Comparison of ENCODE assay signal across 19 cellular contexts in genomic region chr12:40827923-40828592, GRCh38.
DNase-seq lines count a peak whose midpoint lies in the region; ATAC-seq, FAIRE-seq and TF ChIP-seq lines count a peak whose summit lies in the region.
"Had no signal": no experiment of that assay in that cellular context is flagged by ENCODE, and none has a peak within 500 bp of the region (broad histone marks: within the 10 kb centered on the region; RNA-seq: fewer than 3 reads in every experiment).

No MANE protein-coding gene starts in this region.

- no peaks in the 10 kb centered on the region for H3K79me2 ChIP-seq in GM12878 (ENCODE audit: control insufficient read depth, insufficient read depth, low read length)
- H3K79me2 ChIP-seq: parathyroid adenoma had no signal

- no TSS peak for BruUV-seq in GM12878 (replicated peaks; lab: Mats Ljungman, UMichigan)

- WGBS in GM12878 (ENCODE audit: insufficient coverage, insufficient replicate concordance, low lambda C conversion rate, missing lambda C conversion rate), result 37% methylated on average over 12 of the region's 12 CpGs
- WGBS in aorta, 2 donors, result 35 to 43% methylated on average over 12 of the region's 12 CpGs

- H2AFZ ChIP-seq in GM12878 (ENCODE audit: control insufficient read depth, low read depth, low read length), result no peak overlapping the region
- H2AFZ ChIP-seq: parathyroid adenoma had no signal

- no peak for ATAC-seq in GM12878
- no peak for ATAC-seq in aorta (ENCODE audit: low FRiP score)
- no peak for ATAC-seq in activated T-cell treated with anti-CD3 and anti-CD28 coated beads, Interleukin-2, amount 50 U/mL, for 72 hours (replicated peaks in 1 of 2)
- ATAC-seq: left lobe of liver had no signal

- peaks cover 0 to 2% of the 10 kb centered on the region in 2 donors for H3K9me3 Mint-ChIP-seq in activated T-cell treated with anti-CD3 and anti-CD28 coated beads, Interleukin-2, amount 50 U/mL, for 72 hours

- TF ChIP-seq RAD21 in GM12878 (IDR thresholded peaks at IDR 0.05; ENCODE audit: insufficient read depth, low read depth, low read length), result no peak

- CTCF ChIA-PET in GM12878 (lab: Yijun Ruan, JAX), result no interaction called here

- H3K36me3 ChIP-seq in GM12878 (ENCODE audit: control insufficient read depth in 2 of 2, insufficient read depth in 2 of 2, low read length in 1 of 2), result no peaks in the 10 kb centered on the region
- H3K36me3 ChIP-seq in aorta (ENCODE audit: control insufficient read depth in 1 of 2, insufficient read depth in 2 of 2, low read length in 1 of 2), result no peaks in the 10 kb centered on the region
- H3K36me3 ChIP-seq: ascending aorta had no signal

- POLR2A ChIA-PET in GM12878 (lab: Charles Lee), result no interaction called here

- H3K4me2 ChIP-seq in GM12878 (ENCODE audit: control insufficient read depth, insufficient read depth), result no peak overlapping the region

- no peak for TF ChIP-seq EP300 in GM12878 (IDR thresholded peaks at IDR 0.05; ENCODE audit: borderline replicate concordance in 1 of 2, control insufficient read depth in 1 of 2, low read depth in 2 of 2, low read length in 2 of 2)

- no peaks in the 10 kb centered on the region for H4K20me1 ChIP-seq in GM12878 (ENCODE audit: control insufficient read depth, insufficient read depth)

- H3K4me3 ChIP-seq in GM12878 (no peak overlapping the region), aorta (ENCODE audit: low read length in 2 of 2) (no peak overlapping the region)
- H3K4me3 ChIP-seq: ascending aorta had no signal

- H3K9ac ChIP-seq in GM12878 (ENCODE audit: control insufficient read depth, insufficient read depth, low read length), result no peak overlapping the region
- H3K9ac ChIP-seq: parathyroid adenoma had no signal

- H3K27me3 Mint-ChIP-seq in activated T-cell treated with anti-CD3 and anti-CD28 coated beads, Interleukin-2, amount 50 U/mL, for 72 hours (ENCODE audit: low read depth), result no peaks in the 10 kb centered on the region

- H3K27me3 ChIP-seq in GM12878 (replicated peaks in 1 of 2; ENCODE audit: control insufficient read depth in 2 of 2, insufficient read depth in 2 of 2, low read length in 1 of 2) (no peaks in the 10 kb centered on the region), aorta (ENCODE audit: control insufficient read depth in 1 of 2, insufficient read depth in 2 of 2, low read length in 1 of 2) (no peaks in the 10 kb centered on the region)
- H3K27me3 ChIP-seq: ascending aorta had no signal

- RAD21 ChIA-PET in GM12878 (lab: Charles Lee; ENCODE audit: unreplicated experiment), result no interaction called here

- H3K4me3 Mint-ChIP-seq in activated T-cell treated with anti-CD3 and anti-CD28 coated beads, Interleukin-2, amount 50 U/mL, for 72 hours, result no peak overlapping the region

- in situ Hi-C loops in GM12878 (cut with MboI), result no loop called here

- peak; percentile 7 for FAIRE-seq in GM12878 (lab: Jason Lieb, UNC)
- FAIRE-seq: D721Med, G401.6 had no signal

- no peaks in the 10 kb centered on the region for H3K4me1 ChIP-seq in GM12878 (ENCODE audit: control insufficient read depth, insufficient read depth, low read length)
- H3K4me1 ChIP-seq in aorta (ENCODE audit: control insufficient read depth in 1 of 2, insufficient read depth in 2 of 2, low read length in 2 of 2), result peaks cover 0 to 2% of the 10 kb centered on the region in 2 donors
- H3K4me1 ChIP-seq: ascending aorta, parathyroid adenoma had no signal

- DNase-seq in NCI-H2081 (lab: John Stamatoyannopoulos, UW) (peak; percentile 35 to 59), NCI-H2081 treated with DMSO at 0.1 percent for 48 hours (lab: John Stamatoyannopoulos, UW) (no peak), GM12878 (ENCODE audit: low read depth, low spot score) (no peak), iPS-NIHi11 (ENCODE audit: low spot score) (peak; percentile 30), superior temporal gyrus (ENCODE audit: extremely low spot score) (peak; percentile 39), DMS153 (lab: John Stamatoyannopoulos, UW) (no peak), aorta (no peak)
- DNase-seq in activated T-cell treated with anti-CD3 and anti-CD28 coated beads, Interleukin-2, amount 50 U/mL, for 72 hours, result no peak
- DNase-seq: activated naive CD4-positive, alpha-beta T cell; KG1; NCI-H2107; stimulated activated CD4-positive, alpha-beta T cell treated with anti-CD3 and anti-CD28 coated beads, Interleukin-2, amount 100 ng/mL, for 48 hours; SW 1271 had no signal

- SMC1A ChIA-PET in GM12878 (lab: Charles Lee; ENCODE audit: uncharacterized antibody, unreplicated experiment), result no interaction called here

- no peak for TF ChIP-seq POLR2A in GM12878 (IDR thresholded peaks at IDR 0.05; ENCODE audit: low read depth, low read length)

- no peaks in the 10 kb centered on the region for H3K9me3 ChIP-seq in GM12878 (replicated peaks; ENCODE audit: control insufficient read depth, insufficient read depth, low read length)
- no peaks in the 10 kb centered on the region for H3K9me3 ChIP-seq in aorta (ENCODE audit: control insufficient read depth, low read length)
- H3K9me3 ChIP-seq: ascending aorta had no signal

- no peaks in the 10 kb centered on the region for H3K36me3 Mint-ChIP-seq in activated T-cell treated with anti-CD3 and anti-CD28 coated beads, Interleukin-2, amount 50 U/mL, for 72 hours (ENCODE audit: insufficient read depth in 2 of 2)

- intact Hi-C loops in GM12878 (cut with micrococcal nuclease; ENCODE audit: unreplicated experiment), result no loop called here
- intact Hi-C loops in aorta (cut with DNase I), result no loop called here

- no peak overlapping the region for H3K27ac ChIP-seq in GM12878 (ENCODE audit: control insufficient read depth, insufficient read depth)
- H3K27ac ChIP-seq in aorta (ENCODE audit: low read depth in 1 of 2, low read length in 2 of 2), result no peak overlapping the region
- H3K27ac ChIP-seq: ascending aorta, parathyroid adenoma, RWPE1 had no signal

- H3K4me1 Mint-ChIP-seq in activated T-cell treated with anti-CD3 and anti-CD28 coated beads, Interleukin-2, amount 50 U/mL, for 72 hours (ENCODE audit: low read depth), result no peaks in the 10 kb centered on the region

- no peak for TF ChIP-seq CTCF in GM12878 (IDR thresholded peaks at IDR 0.05 in 2 of 3, conservative IDR thresholded peaks at IDR 0.05 in 1 of 3; ENCODE audit: control insufficient read depth in 2 of 3, extremely low read depth in 1 of 3, insufficient read depth in 1 of 3, low read depth in 3 of 3, low read length in 3 of 3)

- H3K27ac Mint-ChIP-seq in activated T-cell treated with anti-CD3 and anti-CD28 coated beads, Interleukin-2, amount 50 U/mL, for 72 hours, result no peak overlapping the region

TF ChIP-seq in GM12878, 131 proteins besides CTCF, POLR2A, EP300 and RAD21 (continues in another document):
- TF ChIP-seq NFYA (IDR thresholded peaks at IDR 0.05; ENCODE audit: borderline replicate concordance, low read depth, low read length), result no peak
- TF ChIP-seq ZBTB4 (CRISPR knock-in tag; IDR thresholded peaks at IDR 0.05), result no peak
- TF ChIP-seq SP1 (IDR thresholded peaks at IDR 0.05; ENCODE audit: low read depth, low read length), result no peak
- no peak for TF ChIP-seq SMAD5 (IDR thresholded peaks at IDR 0.05; ENCODE audit: low read depth)
- TF ChIP-seq FOXM1 (IDR thresholded peaks at IDR 0.05; ENCODE audit: low read depth, low read length), result no peak
- no peak for TF ChIP-seq IKZF2 (IDR thresholded peaks at IDR 0.05)
- no peak for TF ChIP-seq ZZZ3 (IDR thresholded peaks at IDR 0.05; ENCODE audit: control insufficient read depth, insufficient read length, low read depth)
- TF ChIP-seq SPI1 (IDR thresholded peaks at IDR 0.05; ENCODE audit: borderline replicate concordance, insufficient read depth, low read depth, low read length), result no peak
- TF ChIP-seq ZNF384 (IDR thresholded peaks at IDR 0.05; ENCODE audit: borderline replicate concordance, low read depth, low read length), result no peak
- no peak for TF ChIP-seq MYC (IDR thresholded peaks at IDR 0.05; ENCODE audit: insufficient read depth, insufficient read length, insufficient replicate concordance, low read length, severe bottlenecking)
- TF ChIP-seq HDAC2 (IDR thresholded peaks at IDR 0.05), result no peak
- no peak for TF ChIP-seq ZBTB33 (IDR thresholded peaks at IDR 0.05)

Comparison
In these comparisons a context has a peak if more than half of its experiments do, and no peak if none do; other contexts are left out.
1. DNase-seq: peak in NCI-H2081 (2 of 2), iPS-NIHi11 (single experiment) and superior temporal gyrus (single experiment); none in NCI-H2081 treated with DMSO at 0.1 percent for 48 hours (single experiment), GM12878 (single experiment), DMS153 (single experiment), aorta (0 of 2) and activated T-cell treated with anti-CD3 and anti-CD28 coated beads, Interleukin-2, amount 50 U/mL, for 72 hours (0 of 2).